In genomic region chr16:83438326-83438725, GRCh38 we compare ENCODE assay signal across 17 cellular contexts.
"Had no signal": no experiment of that assay in that cellular context is flagged by ENCODE, and none has a peak within 500 bp of the region (broad histone marks: within the 10 kb centered on the region; RNA-seq: fewer than 3 reads in every experiment).

No MANE protein-coding gene starts in this region.

- DNase-seq: colonic mucosa; cortex of kidney; effector CD8-positive, alpha-beta T cell; foreskin keratinocyte; heart left ventricle; left cardiac atrium; left lung; left ventricle myocardium superior; lower lobe of right lung; mesenchymal stem cell; mucosa of descending colon; naive B cell had no signal

- H3K27me3 ChIP-seq: colonic mucosa, foreskin keratinocyte, heart left ventricle, left lung had no signal

- H3K79me2 ChIP-seq: hepatocyte had no signal

- H3K27ac ChIP-seq: colonic mucosa, esophagus muscularis mucosa, foreskin keratinocyte, gastroesophageal sphincter, heart left ventricle, hepatocyte, left lung, lower lobe of right lung had no signal

- H3K4me1 Mint-ChIP-seq: mesothelial cell of epicardium, naive B cell had no signal

- H3K4me3 ChIP-seq: colonic mucosa, esophagus muscularis mucosa, gastroesophageal sphincter, heart left ventricle, hepatocyte, left lung, lower lobe of right lung, mucosa of descending colon had no signal

- H3K36me3 ChIP-seq: colonic mucosa, esophagus muscularis mucosa, gastroesophageal sphincter, heart left ventricle, left lung, lower lobe of right lung had no signal

- H3K4me1 ChIP-seq: colonic mucosa, esophagus muscularis mucosa, foreskin keratinocyte, gastroesophageal sphincter, heart left ventricle, left lung, lower lobe of right lung had no signal

- H3K27ac Mint-ChIP-seq: dendritic cell treated with granulocyte-macrophage colony-stimulating factor and Interleukin-4, amounts not matched to agents 40 ng/mL and 50 ng/mL, for 4 days; mesothelial cell of epicardium; naive B cell had no signal

- H3K4me3 Mint-ChIP-seq: dendritic cell treated with granulocyte-macrophage colony-stimulating factor and Interleukin-4, amounts not matched to agents 40 ng/mL and 50 ng/mL, for 4 days; mesothelial cell of epicardium; naive B cell had no signal

- H2AFZ ChIP-seq: hepatocyte had no signal

- H3K27me3 Mint-ChIP-seq: dendritic cell treated with granulocyte-macrophage colony-stimulating factor and Interleukin-4, amounts not matched to agents 40 ng/mL and 50 ng/mL, for 4 days had no signal

- H3K9me3 Mint-ChIP-seq: dendritic cell treated with granulocyte-macrophage colony-stimulating factor and Interleukin-4, amounts not matched to agents 40 ng/mL and 50 ng/mL, for 4 days; mesothelial cell of epicardium had no signal

- H3K9me3 ChIP-seq: colonic mucosa, esophagus muscularis mucosa, gastroesophageal sphincter, heart left ventricle, left lung, lower lobe of right lung, mucosa of descending colon had no signal

- H3K4me2 ChIP-seq: hepatocyte had no signal

- H3K36me3 Mint-ChIP-seq: mesothelial cell of epicardium, naive B cell had no signal
